In the genomic region with DNA sequence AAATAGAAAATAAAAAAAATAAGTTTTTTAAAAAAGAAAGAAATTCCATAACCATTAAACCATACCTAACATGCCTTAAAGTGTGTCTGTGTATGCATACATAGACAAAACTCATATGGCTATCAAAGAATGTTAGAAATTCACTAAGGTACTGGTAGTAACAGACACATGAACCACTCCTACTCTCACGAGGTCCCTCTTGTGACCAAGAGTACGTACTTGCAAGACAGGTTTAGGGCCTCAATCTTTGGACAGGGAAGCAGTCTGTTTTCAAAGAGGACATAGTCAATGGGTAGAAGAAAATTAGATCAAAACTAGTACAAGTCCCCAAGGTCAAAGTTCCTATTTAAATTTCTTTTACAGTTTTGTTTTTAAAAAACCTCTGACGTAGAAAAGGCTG, we compare ENCODE assay signal across 16 cellular contexts.
"Had no signal": no experiment of that assay in that cellular context is flagged by ENCODE, and none has a peak within 500 bp of the region (broad histone marks: within the 10 kb centered on the region; RNA-seq: fewer than 3 reads in every experiment).

No MANE protein-coding gene starts in this region.

- H3K4me3 ChIP-seq: thoracic aorta had no signal

- H3K27ac ChIP-seq: epithelial cell of prostate, thoracic aorta, WERI-Rb-1 had no signal

- H3K36me3 Mint-ChIP-seq: natural killer cell treated with Interleukin-12 subunit alpha and Interleukin-12 subunit beta and Interleukin-15 and Interleukin-18, amount 100 ng/mL, for 72 hours; stimulated activated effector memory CD8-positive, alpha-beta T cell treated with anti-CD3 and anti-CD28 coated beads, Interleukin-12 subunit alpha, Interleukin-12 subunit beta, amount 100 ng/mL, for 72 hours had no signal

- H3K9me3 Mint-ChIP-seq: activated naive CD4-positive, alpha-beta T cell treated with anti-CD3 and anti-CD28 coated beads, Interleukin-2, amount 50 U/mL, for 24 hours; natural killer cell treated with Interleukin-12 subunit alpha and Interleukin-12 subunit beta and Interleukin-15 and Interleukin-18, amount 100 ng/mL, for 72 hours; stimulated activated effector memory CD8-positive, alpha-beta T cell treated with anti-CD3 and anti-CD28 coated beads, Interleukin-12 subunit alpha, Interleukin-12 subunit beta, amount 100 ng/mL, for 72 hours had no signal

- H3K36me3 ChIP-seq: thoracic aorta, WERI-Rb-1 had no signal

- H3K27me3 Mint-ChIP-seq: activated naive CD4-positive, alpha-beta T cell treated with anti-CD3 and anti-CD28 coated beads, Interleukin-2, amount 50 U/mL, for 24 hours; natural killer cell treated with Interleukin-12 subunit alpha and Interleukin-12 subunit beta and Interleukin-15 and Interleukin-18, amount 100 ng/mL, for 72 hours had no signal

- H3K27ac Mint-ChIP-seq: activated naive CD4-positive, alpha-beta T cell treated with anti-CD3 and anti-CD28 coated beads, Interleukin-2, amount 50 U/mL, for 24 hours; natural killer cell treated with Interleukin-12 subunit alpha and Interleukin-12 subunit beta and Interleukin-15 and Interleukin-18, amount 100 ng/mL, for 72 hours; stimulated activated effector memory CD8-positive, alpha-beta T cell treated with anti-CD3 and anti-CD28 coated beads, Interleukin-12 subunit alpha, Interleukin-12 subunit beta, amount 100 ng/mL, for 72 hours had no signal

- H3K4me3 Mint-ChIP-seq: activated naive CD4-positive, alpha-beta T cell treated with anti-CD3 and anti-CD28 coated beads, Interleukin-2, amount 50 U/mL, for 24 hours; natural killer cell treated with Interleukin-12 subunit alpha and Interleukin-12 subunit beta and Interleukin-15 and Interleukin-18, amount 100 ng/mL, for 72 hours; stimulated activated effector memory CD8-positive, alpha-beta T cell treated with anti-CD3 and anti-CD28 coated beads, Interleukin-12 subunit alpha, Interleukin-12 subunit beta, amount 100 ng/mL, for 72 hours had no signal

- DNase-seq: activated CD4-positive, alpha-beta T cell treated with anti-CD3 and anti-CD28 coated beads for 1 hour; activated CD4-positive, alpha-beta T cell treated with anti-CD3 and anti-CD28 coated beads, Interleukin-2, amount 50 U/mL, for 4 hours; activated gamma-delta T cell; cerebellar nuclear complex; dermis blood vessel endothelial cell; effector memory CD4-positive, alpha-beta T cell; foreskin fibroblast; stimulated activated CD4-positive, alpha-beta T cell treated with anti-CD3 and anti-CD28 coated beads, Interleukin-4, amount 100 ng/mL, for 24 hours; SW 1271; WERI-Rb-1 had no signal

- ATAC-seq: natural killer cell treated with Interleukin-12 subunit alpha and Interleukin-12 subunit beta and Interleukin-15 and Interleukin-18, amount 100 ng/mL, for 72 hours; sciatic nerve; stimulated activated effector memory CD8-positive, alpha-beta T cell treated with anti-CD3 and anti-CD28 coated beads, Interleukin-12 subunit alpha, Interleukin-12 subunit beta, amount 100 ng/mL, for 72 hours had no signal

- H3K9me3 ChIP-seq: thoracic aorta had no signal
